In genomic region chr4:40888916-40889315, GRCh38 we compare ENCODE assay signal across 28 cellular contexts.
"Had no signal": no experiment of that assay in that cellular context is flagged by ENCODE, and none has a peak within 500 bp of the region (broad histone marks: within the 10 kb centered on the region; RNA-seq: fewer than 3 reads in every experiment).

No MANE protein-coding gene starts in this region.

- H3K4me3 Mint-ChIP-seq: activated naive CD8-positive, alpha-beta T cell; activated T-cell treated with anti-CD3 and anti-CD28 coated beads, Interleukin-2, amount 50 U/mL, for 72 hours; natural killer cell; neural progenitor cell; stimulated activated naive B cell treated with anti-CD40 and anti-IgM and Interleukin-4, amounts not matched to agents 10 μg/mL and 1 μg/mL and 100 μg/mL, for 72 hours; T-helper 2 cell treated with Interferon-gamma antibody and Interleukin-4, amounts not matched to agents 5 μg/mL and 100 μg/mL, for 36 hours had no signal

- H3K27ac Mint-ChIP-seq: activated naive CD8-positive, alpha-beta T cell; activated T-cell treated with anti-CD3 and anti-CD28 coated beads, Interleukin-2, amount 50 U/mL, for 72 hours; natural killer cell; neural progenitor cell; stimulated activated naive B cell treated with anti-CD40 and anti-IgM and Interleukin-4, amounts not matched to agents 10 μg/mL and 1 μg/mL and 100 μg/mL, for 72 hours; T-helper 2 cell treated with Interferon-gamma antibody and Interleukin-4, amounts not matched to agents 5 μg/mL and 100 μg/mL, for 36 hours had no signal

- H3K9me3 Mint-ChIP-seq: activated T-cell treated with anti-CD3 and anti-CD28 coated beads, Interleukin-2, amount 50 U/mL, for 72 hours; natural killer cell; neural progenitor cell; stimulated activated naive B cell treated with anti-CD40 and anti-IgM and Interleukin-4, amounts not matched to agents 10 μg/mL and 1 μg/mL and 100 μg/mL, for 72 hours; T-helper 2 cell treated with Interferon-gamma antibody and Interleukin-4, amounts not matched to agents 5 μg/mL and 100 μg/mL, for 36 hours had no signal

- H3K36me3 ChIP-seq: neural progenitor cell had no signal

- H3K27ac ChIP-seq: gastroesophageal sphincter, neural progenitor cell, parathyroid adenoma, psoas muscle, sigmoid colon, transverse colon had no signal

- H3K4me1 ChIP-seq: gastroesophageal sphincter, neural progenitor cell, parathyroid adenoma, psoas muscle, sigmoid colon, transverse colon had no signal

- H3K4me1 Mint-ChIP-seq: natural killer cell had no signal

- H3K4me3 ChIP-seq: gastroesophageal sphincter, neural progenitor cell, psoas muscle, sigmoid colon, smooth muscle cell, transverse colon had no signal

- DNase-seq: activated CD4-positive, alpha-beta T cell treated with anti-CD3 and anti-CD28 coated beads for 4 hours; activated CD4-positive, alpha-beta T cell treated with anti-CD3 and anti-CD28 coated beads, Interleukin-2, amount 50 U/mL, for 4 hours; activated CD4-positive, CD25-positive, alpha-beta regulatory T cell; activated effector memory CD4-positive, alpha-beta T cell treated with Interleukin-2 at 50 U/mL for 16 hours; activated naive CD4-positive, alpha-beta T cell treated with Interleukin-2 at 50 U/mL for 16 hours; activated T-cell treated with anti-CD3 and anti-CD28 coated beads for 4 hours; activated T-cell treated with anti-CD3 and anti-CD28 coated beads, Interleukin-2, amount 50 U/mL, for 72 hours; anterior cingulate cortex; effector memory CD4-positive, alpha-beta T cell; erythroblast; hippocampal formation; left cardiac atrium; mammary epithelial cell; natural killer cell; occipital lobe; psoas muscle; sigmoid colon; stimulated activated CD4-positive, alpha-beta T cell treated with anti-CD3 and anti-CD28 coated beads, Interleukin-15, amount 100 ng/mL, for 24 hours; stimulated activated CD4-positive, alpha-beta T cell treated with anti-CD3 and anti-CD28 coated beads, Interleukin-2, amount 100 ng/mL, for 24 hours; stimulated activated naive B cell treated with anti-CD40 and anti-IgM and Interleukin-4, amounts not matched to agents 10 μg/mL and 1 μg/mL and 100 μg/mL, for 72 hours; T-helper 1 cell; transverse colon had no signal

- ATAC-seq: activated T-cell treated with anti-CD3 and anti-CD28 coated beads, Interleukin-2, amount 50 U/mL, for 72 hours; gastroesophageal sphincter; left cardiac atrium; natural killer cell; psoas muscle; stimulated activated naive B cell treated with anti-CD40 and anti-IgM and Interleukin-4, amounts not matched to agents 10 μg/mL and 1 μg/mL and 100 μg/mL, for 72 hours had no signal

- H3K27me3 ChIP-seq: gastroesophageal sphincter, neural progenitor cell, sigmoid colon, transverse colon had no signal

- H3K36me3 Mint-ChIP-seq: activated naive CD8-positive, alpha-beta T cell; natural killer cell; neural progenitor cell; stimulated activated naive B cell treated with anti-CD40 and anti-IgM and Interleukin-4, amounts not matched to agents 10 μg/mL and 1 μg/mL and 100 μg/mL, for 72 hours had no signal

- H3K9me3 ChIP-seq: gastroesophageal sphincter, psoas muscle, sigmoid colon, transverse colon had no signal

- H3K27me3 Mint-ChIP-seq: activated naive CD8-positive, alpha-beta T cell had no signal
